Comparison of ENCODE assay signal across 4 cellular contexts in genomic region chr6:86487660-86488221, GRCh38.
"Had no signal": no experiment of that assay in that cellular context is flagged by ENCODE, and none has a peak within 500 bp of the region (broad histone marks: within the 10 kb centered on the region; RNA-seq: fewer than 3 reads in every experiment).

No MANE protein-coding gene starts in this region.

- H3K4me2 ChIP-seq: GM23338 had no signal

- H3K4me3 Mint-ChIP-seq: GM23338, H9 had no signal

- ATAC-seq: GM23338 had no signal

- DNase-seq: H9, HCEC 1CT, IMR-90 had no signal

- H3K4me3 ChIP-seq: GM23338 had no signal

- H3K27ac Mint-ChIP-seq: GM23338 had no signal
